9 cellular contexts compared by ENCODE assay signal in genomic region chr10:32057041-32057372, GRCh38. TPM values are rescaled to one million over a fixed set of nuclear protein-coding genes. Genes with fewer than 3 reads are reported as not detected.
DNase-seq lines count a peak whose midpoint lies in the region; ATAC-seq and TF ChIP-seq lines count a peak whose summit lies in the region.
"Had no signal": no experiment of that assay in that cellular context is flagged by ENCODE, and none has a peak within 500 bp of the region (broad histone marks: within the 10 kb centered on the region; RNA-seq: fewer than 3 reads in every experiment).

No MANE protein-coding gene starts in this region.

- peak overlapping the region; percentile 96 for H3K27ac Mint-ChIP-seq in activated CD4-positive, alpha-beta T cell treated with anti-CD3 and anti-CD28 coated beads for 36 hours
- peak overlapping the region; percentile 88 for H3K27ac Mint-ChIP-seq in activated T-helper 17 cell treated with anti-CD3 and anti-CD28 coated beads, Interleukin-2, amount 50 U/mL, for 72 hours

- H3K4me3 Mint-ChIP-seq in activated CD4-positive, alpha-beta T cell treated with anti-CD3 and anti-CD28 coated beads for 36 hours = peak overlapping the region; percentile 97
- H3K4me3 Mint-ChIP-seq in activated T-helper 17 cell treated with anti-CD3 and anti-CD28 coated beads, Interleukin-2, amount 50 U/mL, for 72 hours = peak overlapping the region; percentile 96

- CTCF ChIA-PET in activated CD4-positive, alpha-beta T cell treated with anti-CD3 and anti-CD28 coated beads for 36 hours (lab: Charles Lee) = interaction anchor here (0.8 to 1.1 kb wide), 3 partner anchors 20 to 195 kb away, joined by 3 to 5 read pairs (median 4); no protein-coding TSS in a partner anchor

- H3K36me3 ChIP-seq in left lung = no peaks in the 10 kb centered on the region
- no peaks in the 10 kb centered on the region for H3K36me3 ChIP-seq in testis (ENCODE audit: low read depth, missing control alignments)

- H3K9me3 ChIP-seq in left lung = no peaks in the 10 kb centered on the region
- no peaks in the 10 kb centered on the region for H3K9me3 ChIP-seq in testis

- H3K27me3 Mint-ChIP-seq in activated CD4-positive, alpha-beta T cell treated with anti-CD3 and anti-CD28 coated beads for 36 hours = no peaks in the 10 kb centered on the region
- no peaks in the 10 kb centered on the region for H3K27me3 Mint-ChIP-seq in activated T-helper 17 cell treated with anti-CD3 and anti-CD28 coated beads, Interleukin-2, amount 50 U/mL, for 72 hours

- no peak for TF ChIP-seq POLR2A in testis (IDR thresholded peaks at IDR 0.05)

- ATAC-seq in activated CD4-positive, alpha-beta T cell treated with anti-CD3 and anti-CD28 coated beads for 36 hours = no peak
- ATAC-seq in activated T-helper 17 cell treated with anti-CD3 and anti-CD28 coated beads, Interleukin-2, amount 50 U/mL, for 72 hours (replicated peaks) = no peak
- ATAC-seq in left lung = no peak
- ATAC-seq in GM19023 (IDR thresholded peaks at IDR 0.05; ENCODE audit: unreplicated experiment) = no peak
- ATAC-seq in HG02973 (IDR thresholded peaks at IDR 0.05; ENCODE audit: unreplicated experiment) = no peak

- peak overlapping the region; percentile 73 to 92 for H3K4me3 ChIP-seq in left lung
- peak overlapping the region; percentile 92 to 98 for H3K4me3 ChIP-seq in testis

- DNase-seq in activated CD4-positive, alpha-beta T cell treated with anti-CD3 and anti-CD28 coated beads for 36 hours = no peak
- no peak for DNase-seq in activated CD4-positive, alpha-beta T cell treated with anti-CD3 and anti-CD28 coated beads for 4 hours
- DNase-seq in left lung (no peak), testis (no peak), SIG-M5 (lab: John Stamatoyannopoulos, UW) (no peak)
- DNase-seq: HCEC 1CT had no signal

- H3K4me1 ChIP-seq in left lung = peaks cover 18 to 34% of the 10 kb centered on the region in 2 donors
- peaks cover 11% of the 10 kb centered on the region for H3K4me1 ChIP-seq in testis

- peaks cover 16% of the 10 kb centered on the region for H3K36me3 Mint-ChIP-seq in activated CD4-positive, alpha-beta T cell treated with anti-CD3 and anti-CD28 coated beads for 36 hours (ENCODE audit: low read depth)
- H3K36me3 Mint-ChIP-seq in activated T-helper 17 cell treated with anti-CD3 and anti-CD28 coated beads, Interleukin-2, amount 50 U/mL, for 72 hours (ENCODE audit: low read depth) = peaks cover 31% of the 10 kb centered on the region

- peak overlapping the region in 1 of 2 donors; percentile 99 for H3K27ac ChIP-seq in left lung
- H3K27ac ChIP-seq in testis = peak overlapping the region in 1 of 2 donors; percentile 99

- H3K9me3 Mint-ChIP-seq in activated CD4-positive, alpha-beta T cell treated with anti-CD3 and anti-CD28 coated beads for 36 hours (ENCODE audit: low read depth) = no peaks in the 10 kb centered on the region
- H3K9me3 Mint-ChIP-seq in activated T-helper 17 cell treated with anti-CD3 and anti-CD28 coated beads, Interleukin-2, amount 50 U/mL, for 72 hours = no peaks in the 10 kb centered on the region

- H3K27me3 ChIP-seq in left lung (no peaks in the 10 kb centered on the region), testis (no peaks in the 10 kb centered on the region)

- H3K4me1 Mint-ChIP-seq in activated CD4-positive, alpha-beta T cell treated with anti-CD3 and anti-CD28 coated beads for 36 hours = peaks cover 27% of the 10 kb centered on the region
- H3K4me1 Mint-ChIP-seq in activated T-helper 17 cell treated with anti-CD3 and anti-CD28 coated beads, Interleukin-2, amount 50 U/mL, for 72 hours = peaks cover 9% of the 10 kb centered on the region

- intact Hi-C loops in activated CD4-positive, alpha-beta T cell treated with anti-CD3 and anti-CD28 coated beads for 36 hours (cut with DNase I, micrococcal nuclease) = loop anchor here (2.0 to 10.0 kb wide), 11 partner anchors 92 to 1625 kb away; partner anchors contain the start of genes CCDC7 (in 2 of the 2), ARHGAP12 (in 1 of the 2), EPC1 (in 1 of the 2) and MAP3K8 (in 1 of the 2)
- intact Hi-C loops in left lung (cut with DNase I) = no loop called here
- intact Hi-C loops in testis (cut with DNase I; ENCODE audit: low total_unique reads) = no loop called here

- POLR2A ChIA-PET in activated CD4-positive, alpha-beta T cell treated with anti-CD3 and anti-CD28 coated beads for 36 hours (lab: Charles Lee) = no interaction called here

- TF ChIP-seq CTCF in left lung (IDR thresholded peaks at IDR 0.05) = no peak
- TF ChIP-seq CTCF in testis (IDR thresholded peaks at IDR 0.05) = no peak

- 30 to 45% methylated on average over 8 of the region's 8 CpGs for WGBS in testis, 2 donors

RNA-seq across cellular contexts. Expression of gene KIF5B, which starts 0.8 kb away (rescaled TPM):
- total RNA-seq in activated CD4-positive, alpha-beta T cell treated with anti-CD3 and anti-CD28 coated beads for 36 hours = 10 to 100 TPM; 57.4 to 59.9 TPM
- total RNA-seq in activated T-helper 17 cell treated with anti-CD3 and anti-CD28 coated beads, Interleukin-2, amount 50 U/mL, for 72 hours = 10 to 100 TPM; 44.7 to 72.2 TPM
- 100 to 1,000 TPM in 1 of 2 donors, 10 to 100 TPM in 1; 99.4 to 103 TPM for total RNA-seq in left lung
- 100 to 1,000 TPM; 108 to 122 TPM for total RNA-seq in testis
- polyA plus RNA-seq in testis (ENCODE audit: insufficient read depth, low read depth, low replicate concordance) = 49.5 TPM

Comparison
In these comparisons a context has a peak if more than half of its experiments do, and no peak if none do; other contexts are left out.
1. intact Hi-C loops: an anchor here in activated CD4-positive, alpha-beta T cell treated with anti-CD3 and anti-CD28 coated beads for 36 hours (2.0 to 10.0 kb wide); none called in left lung and testis.